8 cellular contexts compared by ENCODE assay signal in genomic region chrX:131752493-131753198, GRCh38.
A peak's percentile ranks its signal among the peaks of the same experiment; 100 is the strongest.
DNase-seq lines count a peak whose midpoint lies in the region; ATAC-seq and TF ChIP-seq lines count a peak whose summit lies in the region.

No MANE protein-coding gene starts in this region.

- no peak overlapping the region for H2BK120ac ChIP-seq in H9 (ENCODE audit: low read depth, low read length, poor library complexity, severe bottlenecking)

- H3K56ac ChIP-seq in H9 (ENCODE audit: insufficient read length, low read depth, low read length), result no peak overlapping the region

- no peak overlapping the region for H4K91ac ChIP-seq in H9 (ENCODE audit: insufficient read length, low read depth, low read length)

- peak overlapping the region; percentile 68 for H3K4me3 ChIP-seq in BLaER1
- H3K4me3 ChIP-seq in kidney epithelial cell (ENCODE audit: low read depth, low read length), result peak overlapping the region; percentile 33

- H3K4me2 ChIP-seq in BLaER1 (peak overlapping the region; percentile 67), H9 (ENCODE audit: insufficient read depth, insufficient read length, low read length) (no peak overlapping the region)

- H4K20me1 ChIP-seq in BLaER1, result no peaks in the 10 kb centered on the region
- no peaks in the 10 kb centered on the region for H4K20me1 ChIP-seq in H9 (ENCODE audit: control insufficient read depth, insufficient read depth, insufficient read length)

- H3K36me3 ChIP-seq in BLaER1, result peaks cover 80% of the 10 kb centered on the region
- no peaks in the 10 kb centered on the region for H3K36me3 ChIP-seq in kidney epithelial cell (ENCODE audit: control insufficient read depth, insufficient read depth, low read length)

- H3K9ac ChIP-seq in BLaER1 (peak overlapping the region; percentile 74), H9 (ENCODE audit: extremely low read depth, insufficient read length, low read length) (no peak overlapping the region)

- H3K36me3 Mint-ChIP-seq in H9 (ENCODE audit: insufficient read depth in 1 of 3, low read depth in 3 of 3), result peaks cover 65 to 91% (median 91%) of the 10 kb centered on the region in 3 experiments
- no peaks in the 10 kb centered on the region; the same call in 1 of the 2 replicates for H3K36me3 Mint-ChIP-seq in HFFc6 (ENCODE audit: low read depth)

- peak; percentile 59 for ATAC-seq in GM21526 (IDR thresholded peaks at IDR 0.05; ENCODE audit: low FRiP score, unreplicated experiment)
- no peak for ATAC-seq in GM18873 (IDR thresholded peaks at IDR 0.05; ENCODE audit: low FRiP score, unreplicated experiment)

- no peak overlapping the region for H3K4me3 Mint-ChIP-seq in H9
- H3K4me3 Mint-ChIP-seq in HFFc6, result no peak overlapping the region

- H3K23me2 ChIP-seq in H9 (ENCODE audit: insufficient read length, low read depth, low read length, poor library complexity, severe bottlenecking), result no peaks in the 10 kb centered on the region

- no peak overlapping the region for H2BK5ac ChIP-seq in H9 (ENCODE audit: insufficient read length, low read length)

- no peak overlapping the region for H3K14ac ChIP-seq in H9 (ENCODE audit: insufficient read depth, low read length)

- H3K4me1 ChIP-seq in BLaER1, result peaks cover 6% of the 10 kb centered on the region; the same call in 1 of the 2 replicates
- H3K4me1 ChIP-seq in H9 (ENCODE audit: insufficient read depth, low read length), result no peaks in the 10 kb centered on the region

- no peak overlapping the region for H2BK12ac ChIP-seq in H9 (ENCODE audit: insufficient read length, low read depth, low read length)

- no peak overlapping the region for H2AFZ ChIP-seq in H9 (ENCODE audit: low read length)

- H3K9me3 ChIP-seq in BLaER1 (no peaks in the 10 kb centered on the region), H9 (ENCODE audit: control insufficient read depth, low read depth, low read length) (no peaks in the 10 kb centered on the region)

- H3K79me2 ChIP-seq in H9 (ENCODE audit: insufficient read depth, low read length), result no peaks in the 10 kb centered on the region

- no peak overlapping the region for H3K23ac ChIP-seq in H9 (ENCODE audit: insufficient read length, low read depth, low read length)

- H2BK15ac ChIP-seq in H9 (ENCODE audit: low read depth, low read length), result no peak overlapping the region

- no peak overlapping the region for H4K8ac ChIP-seq in H9 (replicated peaks; ENCODE audit: insufficient read length, low read depth, low read length)

- no CpG with 5 or more reads among the region's 24 CpGs for WGBS in H9 (ENCODE audit: extremely low coverage, insufficient read length, low lambda C conversion rate)

- TF ChIP-seq CTCF in kidney epithelial cell (IDR thresholded peaks at IDR 0.05; ENCODE audit: insufficient read depth, low read length, poor library complexity, severe bottlenecking) (peak; percentile 14), H9 (conservative IDR thresholded peaks at IDR 0.05) (no peak), HFFc6 (IDR thresholded peaks at IDR 0.05) (no peak)

- H3K79me1 ChIP-seq in H9 (ENCODE audit: insufficient read depth, low read depth, low read length, poor library complexity, severe bottlenecking), result no peaks in the 10 kb centered on the region

- H3K27ac ChIP-seq in BLaER1 (peak overlapping the region; percentile 76), H9 (ENCODE audit: insufficient read length, low read depth, low read length) (no peak overlapping the region)

- H3T11ph ChIP-seq in H9 (ENCODE audit: low read length), result no peak overlapping the region

- H4K5ac ChIP-seq in H9 (ENCODE audit: insufficient read length, low read depth, low read length), result no peak overlapping the region

- no peak overlapping the region for H2BK20ac ChIP-seq in H9 (ENCODE audit: low read depth, low read length, poor library complexity, severe bottlenecking)

- H3K18ac ChIP-seq in H9 (ENCODE audit: insufficient read length, low read depth, low read length), result no peak overlapping the region

- H3K9me3 Mint-ChIP-seq in H9, result no peaks in the 10 kb centered on the region
- no peaks in the 10 kb centered on the region for H3K9me3 Mint-ChIP-seq in HFFc6

- no peak overlapping the region for H2AK5ac ChIP-seq in H9 (ENCODE audit: insufficient read length, low read length)

- no peaks in the 10 kb centered on the region for H3K27me3 ChIP-seq in BLaER1
- H3K27me3 ChIP-seq in kidney epithelial cell (ENCODE audit: control insufficient read depth, insufficient read depth, low read length), result no peaks in the 10 kb centered on the region
- no peaks in the 10 kb centered on the region for H3K27me3 ChIP-seq in H9 (ENCODE audit: insufficient read depth, low read length)

- no peaks in the 10 kb centered on the region for H3K27me3 Mint-ChIP-seq in H9 (ENCODE audit: low read depth)
- no peaks in the 10 kb centered on the region for H3K27me3 Mint-ChIP-seq in HFFc6 (ENCODE audit: insufficient read depth)

- H3K27ac Mint-ChIP-seq in H9 (no peak overlapping the region), HFFc6 (no peak overlapping the region)

- H3K4ac ChIP-seq in H9 (ENCODE audit: low read depth, low read length), result no peak overlapping the region

- H3K4me1 Mint-ChIP-seq in H9 (no peaks in the 10 kb centered on the region), HFFc6 (ENCODE audit: low read depth) (peaks cover 5% of the 10 kb centered on the region; the same call in 1 of the 2 replicates)

- DNase-seq in SW480 (ENCODE audit: low spot score) (peak; percentile 8), kidney epithelial cell (ENCODE audit: low read depth) (no peak), H9 (no peak), NCI-H1092 (lab: John Stamatoyannopoulos, UW) (no peak), HFFc6 (no peak)
